Comparison of ENCODE assay signal across 23 cellular contexts in the genomic region with DNA sequence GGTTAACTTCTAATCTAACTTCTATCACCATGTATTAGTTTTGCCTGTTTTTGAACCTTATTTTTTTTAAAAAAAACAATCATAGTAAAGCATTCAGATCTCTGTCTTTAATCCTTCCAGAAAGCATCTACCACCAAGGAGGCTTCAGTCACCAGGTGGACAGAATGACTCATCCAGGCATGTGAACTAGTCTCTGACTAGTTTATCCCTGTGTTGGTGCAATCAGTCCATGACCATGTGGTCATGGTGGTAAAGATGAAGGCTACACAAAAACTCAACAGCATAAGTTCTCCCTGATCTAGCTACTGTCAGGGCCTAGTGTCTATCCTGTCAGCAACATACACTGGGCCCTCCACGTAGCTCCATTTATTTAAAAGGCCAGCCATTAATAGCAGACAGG.
"Had no signal": no experiment of that assay in that cellular context is flagged by ENCODE, and none has a peak within 500 bp of the region (broad histone marks: within the 10 kb centered on the region; RNA-seq: fewer than 3 reads in every experiment).

No MANE protein-coding gene starts in this region.

- H3K36me3 Mint-ChIP-seq: activated naive CD4-positive, alpha-beta T cell treated with anti-CD3 and anti-CD28 coated beads, Interleukin-2, amount 10 ng/mL, durations not matched to agents 7 days and 5 days; naive B cell had no signal

- ATAC-seq: activated T-cell treated with anti-CD3 and anti-CD28 coated beads, Interleukin-2, amount 50 U/mL, for 4 hours; left colon; lower lobe of right lung had no signal

- H3K9me3 ChIP-seq: ascending aorta, esophagus squamous epithelium, lower lobe of right lung, suprapubic skin, transverse colon had no signal

- H3K4me1 Mint-ChIP-seq: activated B cell treated with CpG ODN at 0.5 μM for 24 hours; activated naive CD4-positive, alpha-beta T cell treated with anti-CD3 and anti-CD28 coated beads, Interleukin-2, amount 10 ng/mL, durations not matched to agents 7 days and 5 days; naive B cell; neural crest cell had no signal

- H3K36me3 ChIP-seq: ascending aorta, esophagus squamous epithelium, lower lobe of right lung, suprapubic skin, transverse colon had no signal

- H3K4me3 ChIP-seq: ascending aorta, esophagus squamous epithelium, lower lobe of right lung, suprapubic skin, transverse colon had no signal

- H3K4me1 ChIP-seq: ascending aorta, esophagus squamous epithelium, lower lobe of right lung, suprapubic skin, transverse colon had no signal

- H3K9me3 Mint-ChIP-seq: activated naive CD4-positive, alpha-beta T cell treated with anti-CD3 and anti-CD28 coated beads, Interleukin-2, amount 10 ng/mL, durations not matched to agents 7 days and 5 days; activated T-cell treated with anti-CD3 and anti-CD28 coated beads, Interleukin-2, amount 50 U/mL, for 4 hours; neural crest cell; T-helper 2 cell treated with Interferon-gamma antibody and Interleukin-4, amounts not matched to agents 5 μg/mL and 100 μg/mL, for 36 hours had no signal

- DNase-seq: activated B cell treated with CpG ODN at 0.5 μM for 24 hours; activated CD4-positive, alpha-beta T cell treated with anti-CD3 and anti-CD28 coated beads for 4 hours; activated CD8-positive, alpha-beta memory T cell treated with anti-CD3 and anti-CD28 coated beads, Interleukin-2, amount 50 U/mL, for 4 hours; activated effector memory CD4-positive, alpha-beta T cell treated with Interleukin-2 at 50 U/mL for 16 hours; activated naive CD4-positive, alpha-beta T cell treated with anti-CD3 and anti-CD28 coated beads, Interleukin-2, amount 10 ng/mL, durations not matched to agents 7 days and 5 days; activated T-cell treated with anti-CD3 and anti-CD28 coated beads, Interleukin-2, amount 50 U/mL, for 4 hours; effector CD8-positive, alpha-beta T cell; esophagus squamous epithelium; hippocampal formation; left colon; lower lobe of right lung; midbrain; naive B cell; stimulated activated CD4-positive, alpha-beta T cell treated with anti-CD3 and anti-CD28 coated beads, Interleukin-12 subunit alpha, Interleukin-12 subunit beta, amount 100 ng/mL, for 4 hours; stimulated activated CD4-positive, alpha-beta T cell treated with anti-CD3 and anti-CD28 coated beads, Interleukin-2, amount 100 ng/mL, for 24 hours; transverse colon had no signal

- H3K27me3 Mint-ChIP-seq: activated B cell treated with CpG ODN at 0.5 μM for 24 hours; activated naive CD4-positive, alpha-beta T cell treated with anti-CD3 and anti-CD28 coated beads, Interleukin-2, amount 10 ng/mL, durations not matched to agents 7 days and 5 days; dendritic cell treated with granulocyte-macrophage colony-stimulating factor and Interleukin-4, amounts not matched to agents 40 ng/mL and 50 ng/mL, for 4 days; naive B cell; progenitor cell of endocrine pancreas; stimulated activated naive CD8-positive, alpha-beta T cell treated with anti-CD3 and anti-CD28 coated beads, Interleukin-15, Interleukin-2, amounts not matched to agents 100 ng/mL and 50 ng/mL, for 24 hours had no signal

- H3K4me3 Mint-ChIP-seq: activated B cell treated with CpG ODN at 0.5 μM for 24 hours; activated naive CD4-positive, alpha-beta T cell treated with anti-CD3 and anti-CD28 coated beads, Interleukin-2, amount 10 ng/mL, durations not matched to agents 7 days and 5 days; activated T-cell treated with anti-CD3 and anti-CD28 coated beads, Interleukin-2, amount 50 U/mL, for 4 hours; dendritic cell treated with granulocyte-macrophage colony-stimulating factor and Interleukin-4, amounts not matched to agents 40 ng/mL and 50 ng/mL, for 4 days; naive B cell; neural crest cell; stimulated activated naive CD8-positive, alpha-beta T cell treated with anti-CD3 and anti-CD28 coated beads, Interleukin-15, Interleukin-2, amounts not matched to agents 100 ng/mL and 50 ng/mL, for 24 hours; T-helper 2 cell treated with Interferon-gamma antibody and Interleukin-4, amounts not matched to agents 5 μg/mL and 100 μg/mL, for 36 hours had no signal

- H3K27ac Mint-ChIP-seq: activated B cell treated with CpG ODN at 0.5 μM for 24 hours; activated naive CD4-positive, alpha-beta T cell treated with anti-CD3 and anti-CD28 coated beads, Interleukin-2, amount 10 ng/mL, durations not matched to agents 7 days and 5 days; dendritic cell treated with granulocyte-macrophage colony-stimulating factor and Interleukin-4, amounts not matched to agents 40 ng/mL and 50 ng/mL, for 4 days; naive B cell; progenitor cell of endocrine pancreas; stimulated activated naive CD8-positive, alpha-beta T cell treated with anti-CD3 and anti-CD28 coated beads, Interleukin-15, Interleukin-2, amounts not matched to agents 100 ng/mL and 50 ng/mL, for 24 hours; T-helper 2 cell treated with Interferon-gamma antibody and Interleukin-4, amounts not matched to agents 5 μg/mL and 100 μg/mL, for 36 hours had no signal
